ENCODE assay signal across 8 cellular contexts in the genomic region with DNA sequence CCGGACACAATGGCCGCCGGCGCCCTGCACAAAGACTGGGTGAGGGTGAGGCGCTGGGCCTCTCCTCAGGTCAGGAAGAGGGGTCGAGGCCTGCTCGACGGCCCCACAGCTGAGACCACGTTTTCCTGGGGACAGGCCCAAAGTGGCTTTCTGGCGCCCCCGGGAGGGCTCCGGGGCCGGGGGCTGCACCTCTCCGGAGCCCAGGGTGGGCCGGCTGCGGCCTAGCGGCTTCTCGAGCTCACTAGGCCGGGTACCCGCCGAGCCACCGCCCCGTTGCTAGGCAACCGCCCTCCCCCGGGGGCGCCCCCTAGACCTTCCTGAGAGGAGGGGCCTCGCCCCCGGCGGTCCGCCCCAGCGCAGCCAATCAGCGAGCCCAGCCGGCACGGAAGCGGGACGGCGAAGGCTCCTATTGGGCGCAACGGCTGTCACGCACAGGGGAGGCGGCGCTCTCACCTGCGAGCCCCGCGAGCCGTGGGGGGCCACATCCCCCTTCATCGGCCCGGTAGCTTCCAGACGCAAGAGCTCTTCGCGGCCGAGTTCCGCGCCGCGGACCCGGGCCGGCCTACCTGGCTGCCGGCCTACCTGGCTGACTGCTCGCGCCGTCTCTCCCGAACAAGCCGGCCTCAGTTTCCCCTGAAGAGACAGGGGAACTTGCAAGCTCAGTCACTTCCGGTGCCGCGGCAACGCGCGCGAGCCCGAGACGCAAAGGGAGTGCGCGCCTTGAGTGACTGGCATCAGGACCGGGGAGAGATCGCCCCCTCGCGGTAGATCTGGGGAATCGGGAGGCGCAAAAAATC. TPM values are rescaled to one million over a fixed set of nuclear protein-coding genes. Genes with fewer than 3 reads are reported as not detected.
DNase-seq lines count a peak whose midpoint lies in the region; ATAC-seq and TF ChIP-seq lines count a peak whose summit lies in the region.

No MANE protein-coding gene starts in this region.

- peak overlapping the region; percentile 70 to 76 for H3K4me3 ChIP-seq in right atrium auricular region
- peak overlapping the region; percentile 72 to 76 for H3K4me3 ChIP-seq in vagina

- TF ChIP-seq POLR2A in GM15510 (IDR thresholded peaks at IDR 0.05; ENCODE audit: borderline replicate concordance, extremely low read depth, insufficient read length), result peak; percentile 55
- peak in 1 of 2 donors; percentile 78 for TF ChIP-seq POLR2A in vagina (IDR thresholded peaks at IDR 0.05)

- intact Hi-C loops in vagina (cut with DNase I), result loop anchor here (2.0 kb wide), 1 partner anchor 63 kb away; no protein-coding TSS in a partner anchor

- peak; percentile 80 for ATAC-seq in HG02884 (IDR thresholded peaks at IDR 0.05; ENCODE audit: unreplicated experiment)

- H3K27ac ChIP-seq in right atrium auricular region (peak overlapping the region; percentile 96 to 98), vagina (peak overlapping the region; percentile 99)

- H3K9me3 ChIP-seq in right atrium auricular region, result no peaks in the 10 kb centered on the region
- H3K9me3 ChIP-seq in vagina, result no peaks in the 10 kb centered on the region

- TF ChIP-seq CTCF in right atrium auricular region (IDR thresholded peaks at IDR 0.05), result peak; percentile 91 to 97
- peak; percentile 93 to 97 (median 93) for TF ChIP-seq CTCF in vagina (IDR thresholded peaks at IDR 0.05)

- no peaks in the 10 kb centered on the region for H3K27me3 ChIP-seq in right atrium auricular region
- H3K27me3 ChIP-seq in vagina, result no peaks in the 10 kb centered on the region

- H3K4me1 ChIP-seq in right atrium auricular region (peaks cover 0 to 31% of the 10 kb centered on the region in 2 donors), vagina (peaks cover 37% of the 10 kb centered on the region)

- peak; percentile 100 for DNase-seq in NCI-H146 (lab: John Stamatoyannopoulos, UW)
- DNase-seq in T-helper 1 cell, result peak; percentile 95 to 98 (median 96)
- peak; percentile 85 to 100 (median 98) for DNase-seq in amygdala (lab: John Stamatoyannopoulos, UW)
- peak; percentile 99 for DNase-seq in right atrium auricular region (ENCODE audit: low spot score)
- DNase-seq in putamen (ENCODE audit: low spot score), result peak; percentile 99
- DNase-seq in vagina (ENCODE audit: extremely low spot score in 2 of 2), result peak in 1 of 2 donors; percentile 99

- H3K36me3 ChIP-seq in right atrium auricular region (peaks cover 25% of the 10 kb centered on the region), vagina (peaks cover 0 to 8% of the 10 kb centered on the region in 2 donors)

RNA-seq across cellular contexts. Expression of a gene that starts 0.8 kb away (rescaled TPM):
- total RNA-seq in right atrium auricular region, result 10 to 100 TPM; 84.2 to 93.5 TPM
- 57.2 TPM for total RNA-seq in vagina

RNA-seq across cellular contexts. Expression of a gene that starts 15.6 kb away (rescaled TPM):
- 1 to 10 TPM in 1 of 2 donors, under 1 TPM in 1; 0.20 to 2.9 TPM for total RNA-seq in right atrium auricular region
- total RNA-seq in vagina, result 6.1 TPM
